ENCODE assay signal across 9 cellular contexts in the genomic region with DNA sequence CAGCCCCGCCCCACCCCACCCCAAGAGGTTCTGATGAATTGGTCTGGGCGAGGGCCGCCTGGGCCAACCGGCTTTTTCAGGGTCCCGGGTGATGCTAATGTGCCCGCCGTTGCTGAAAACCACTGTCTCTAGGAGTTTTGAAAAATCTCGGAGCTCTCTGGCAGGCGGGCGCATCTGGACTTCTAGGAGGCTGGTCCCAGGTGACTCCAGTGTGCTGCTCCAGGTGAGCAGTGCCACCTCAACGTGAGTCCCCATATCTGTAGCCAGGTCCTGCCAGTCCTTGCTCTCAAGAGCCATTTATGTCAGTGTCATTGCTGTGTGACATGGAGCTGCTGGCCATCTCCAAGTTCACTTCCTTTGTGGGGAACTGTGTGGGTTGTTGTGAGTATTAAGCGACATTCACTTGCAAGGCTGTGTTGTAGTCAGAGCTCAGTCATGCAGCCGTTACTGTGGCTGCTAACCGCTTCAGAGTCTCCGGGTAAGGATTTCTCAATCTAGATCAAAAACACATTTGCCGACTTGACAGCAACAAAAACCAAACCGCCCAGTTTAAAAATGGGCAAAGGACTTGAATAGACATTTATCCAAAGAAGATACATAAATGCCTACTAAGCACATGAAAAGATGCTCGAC. TPM values are rescaled to one million over a fixed set of nuclear protein-coding genes. Genes with fewer than 3 reads are reported as not detected.
DNase-seq lines count a peak whose midpoint lies in the region; ATAC-seq and TF ChIP-seq lines count a peak whose summit lies in the region.
"Had no signal": no experiment of that assay in that cellular context is flagged by ENCODE, and none has a peak within 500 bp of the region (broad histone marks: within the 10 kb centered on the region; RNA-seq: fewer than 3 reads in every experiment).

A gene (minus strand): TSS at position 361 of the 633 bp plus-strand sequence. CDS start 8,264 bp downstream, outside the sequence.

- H3K23ac ChIP-seq in trophoblast cell (ENCODE audit: low read length) = no peak within 1 kb of the TSS

- H4K91ac ChIP-seq in trophoblast cell (ENCODE audit: low read depth, low read length) = no peak within 1 kb of the TSS

- peak within 1 kb of the TSS; percentile 78 for H2AFZ ChIP-seq in trophoblast cell (ENCODE audit: insufficient read depth, low read length, poor library complexity)

- no peak within 1 kb of the TSS for H3K14ac ChIP-seq in trophoblast cell (ENCODE audit: low read length)

- ATAC-seq in Right ventricle myocardium superior (ENCODE audit: poor library complexity) (peak; percentile 44), Right ventricle myocardium inferior (no peak), HG03460 (IDR thresholded peaks at IDR 0.05; ENCODE audit: unreplicated experiment) (no peak)

- no peak within 1 kb of the TSS for H3K9ac ChIP-seq in trophoblast cell (ENCODE audit: low read length)

- H3K4me3 ChIP-seq in fibroblast of pulmonary artery (replicated peaks; ENCODE audit: low read depth, low read length) (peak within 1 kb of the TSS; percentile 50), trophoblast cell (ENCODE audit: low read depth, low read length) (peak within 1 kb of the TSS; percentile 62), urinary bladder (ENCODE audit: low read depth, low read length) (peak within 1 kb of the TSS; percentile 57)

- H3K27ac ChIP-seq in trophoblast cell (ENCODE audit: low read depth, low read length) (no peak within 1 kb of the TSS), urinary bladder (ENCODE audit: low read depth) (no peak within 1 kb of the TSS)
- H3K27ac ChIP-seq: epithelial cell of prostate had no signal

- no peak for TF ChIP-seq CTCF in fibroblast of pulmonary artery (IDR thresholded peaks at IDR 0.05; ENCODE audit: low read length, missing control alignments)

- no peak within 1 kb of the TSS for H2BK5ac ChIP-seq in trophoblast cell (ENCODE audit: low read depth, low read length, poor library complexity)

- no peaks in the 10 kb centered on the region for H3K79me2 ChIP-seq in trophoblast cell (ENCODE audit: control insufficient read depth, insufficient read depth, low read length, poor library complexity)

- H3K18ac ChIP-seq in trophoblast cell (ENCODE audit: low read length) = no peak within 1 kb of the TSS

- H3K27me3 ChIP-seq in trophoblast cell (ENCODE audit: insufficient read depth, low read length) = peaks cover 17% of the 10 kb centered on the region

- peak within 1 kb of the TSS; percentile 76 for H3K4me2 ChIP-seq in trophoblast cell (ENCODE audit: low read length)

- no peak within 1 kb of the TSS for H2BK12ac ChIP-seq in trophoblast cell (ENCODE audit: low read length)

- no peak within 1 kb of the TSS for H2BK120ac ChIP-seq in trophoblast cell (ENCODE audit: insufficient read depth, low read length, poor library complexity)

- DNase-seq in Right ventricle myocardium superior = no peak
- no peak for DNase-seq in Right ventricle myocardium inferior (ENCODE audit: missing footprints)
- peak; percentile 11 for DNase-seq in activated T-cell treated with anti-CD3 and anti-CD28 coated beads for 1 hour (ENCODE audit: low read depth)
- DNase-seq in fibroblast of pulmonary artery (ENCODE audit: low read depth) = peak; percentile 86
- DNase-seq in trophoblast cell = peak in 1 of 2 donors; percentile 55
- no peak for DNase-seq in mucosa of gallbladder (ENCODE audit: low spot score)

- intact Hi-C loops in Right ventricle myocardium superior (cut with DNase I) (no loop called here), Right ventricle myocardium inferior (cut with DNase I) (no loop called here)

- H3K79me1 ChIP-seq in trophoblast cell (ENCODE audit: low read length) = no peaks in the 10 kb centered on the region

- peaks cover 7 to 9% of the 10 kb centered on the region in 2 experiments for H3K4me1 ChIP-seq in trophoblast cell (ENCODE audit: control insufficient read depth in 1 of 2, insufficient read depth in 2 of 2, low read length in 2 of 2)
- no peaks in the 10 kb centered on the region for H3K4me1 ChIP-seq in urinary bladder (ENCODE audit: insufficient read depth)

- H2AK5ac ChIP-seq in trophoblast cell (ENCODE audit: low read length) = no peak within 1 kb of the TSS

- H3K4ac ChIP-seq in trophoblast cell (ENCODE audit: low read depth, low read length) = no peak within 1 kb of the TSS

- peak within 1 kb of the TSS; percentile 23 for H4K8ac ChIP-seq in trophoblast cell (ENCODE audit: low read depth, low read length)

- WGBS in trophoblast cell (ENCODE audit: extremely low coverage, insufficient coverage, insufficient read length) = no CpG with 5 or more reads among the region's 18 CpGs
- 45% methylated on average over 18 of the region's 18 CpGs for WGBS in urinary bladder

- no peaks in the 10 kb centered on the region for H3K9me3 ChIP-seq in trophoblast cell (ENCODE audit: insufficient read depth, low read depth, low read length)

- no peak within 1 kb of the TSS for H4K12ac ChIP-seq in trophoblast cell (ENCODE audit: low read depth, low read length)

- H3K36me3 ChIP-seq in trophoblast cell (ENCODE audit: control insufficient read depth in 1 of 2, insufficient read depth in 2 of 2, low read length in 2 of 2) = no peaks in the 10 kb centered on the region
- H3K36me3 ChIP-seq in urinary bladder (ENCODE audit: insufficient read depth) = no peaks in the 10 kb centered on the region

RNA-seq across cellular contexts. Expression of the gene that starts here (rescaled TPM):
- total RNA-seq in Right ventricle myocardium superior (not detected), Right ventricle myocardium inferior (not detected), urinary bladder (0.69 TPM), mucosa of gallbladder (0.29 TPM)
- 0.01 and 0.03 TPM in 2 replicates for polyA plus RNA-seq in trophoblast cell (2013)
- 0.30 TPM for polyA plus RNA-seq in urinary bladder

Comparison
In these comparisons a context has a peak if more than half of its experiments do, and no peak if none do; other contexts are left out.
1. Peak in ATAC-seq in Right ventricle myocardium superior; RNA of the gene not detected or under 1 TPM.
2. DNase-seq: peak in activated T-cell treated with anti-CD3 and anti-CD28 coated beads for 1 hour (single experiment) and fibroblast of pulmonary artery (single experiment); none in Right ventricle myocardium superior (single experiment), Right ventricle myocardium inferior (single experiment) and mucosa of gallbladder (single experiment).
3. Peak in every context shown above with its lines, with median percentiles within 50 percentile points of each other: H3K4me3 ChIP-seq.